Comparison of ENCODE assay signal across 8 cellular contexts in genomic region chr10:116849271-116850057, GRCh38. TPM values are rescaled to one million over a fixed set of nuclear protein-coding genes. Genes with fewer than 3 reads are reported as not detected.
DNase-seq lines count a peak whose midpoint lies in the region; ATAC-seq, FAIRE-seq and TF ChIP-seq lines count a peak whose summit lies in the region.

A gene with protein sequence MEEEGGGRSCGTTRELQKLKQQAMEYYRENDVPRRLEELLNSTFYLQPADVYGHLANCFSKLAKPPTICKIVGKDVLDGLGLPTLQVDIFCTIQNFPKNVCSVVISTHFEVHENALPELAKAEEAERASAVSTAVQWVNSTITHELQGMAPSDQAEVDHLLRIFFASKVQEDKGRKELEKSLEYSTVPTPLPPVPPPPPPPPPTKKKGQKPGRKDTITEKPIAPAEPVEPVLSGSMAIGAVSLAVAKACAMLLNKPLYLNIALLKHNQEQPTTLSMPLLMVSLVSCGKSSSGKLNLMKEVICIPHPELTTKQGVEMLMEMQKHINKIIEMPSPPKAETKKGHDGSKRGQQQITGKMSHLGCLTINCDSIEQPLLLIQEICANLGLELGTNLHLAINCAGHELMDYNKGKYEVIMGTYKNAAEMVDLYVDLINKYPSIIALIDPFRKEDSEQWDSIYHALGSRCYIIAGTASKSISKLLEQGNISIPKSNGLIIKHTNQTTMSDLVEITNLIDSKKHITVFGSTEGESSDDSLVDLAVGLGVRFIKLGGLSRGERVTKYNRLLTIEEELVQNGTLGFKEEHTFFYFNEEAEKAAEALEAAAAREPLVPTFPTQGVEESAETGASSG (plus strand): TSS chr10:116849499. CDS start chr10:116849567, 68 bp downstream.

- FAIRE-seq in HepG2 (lab: Jason Lieb, UNC) = no peak

- H3K79me2 ChIP-seq in HepG2 (ENCODE audit: insufficient read depth, low read length) = no peaks in the 10 kb centered on the region

- no TSS peak for BruUV-seq in HepG2 (replicated peaks; lab: Mats Ljungman, UMichigan)

- TF ChIP-seq CTCF in dorsolateral prefrontal cortex (IDR thresholded peaks at IDR 0.05 in 54 of 56, conservative IDR thresholded peaks at IDR 0.05 in 2 of 56; ENCODE audit: low read depth in 1 of 56, partially characterized antibody in 56 of 56) (peak in 12 of 56 donors; percentile 3 to 25 (median 9)), HepG2 (CRISPR knock-in tag; IDR thresholded peaks at IDR 0.05) (no peak)

- no peaks in the 10 kb centered on the region for H3K36me3 ChIP-seq in HepG2 (replicated peaks in 1 of 2; ENCODE audit: control insufficient read depth in 1 of 2, insufficient read depth in 2 of 2, low read length in 2 of 2)

- POLR2A ChIA-PET in HepG2 (lab: Yijun Ruan, JAX) = interaction anchor here (0.6 to 1.3 kb wide), 3 partner anchors 9 to 326 kb away, joined by 3 to 5 read pairs (median 3); no protein-coding TSS in a partner anchor

- no peak for TF ChIP-seq EP300 in HepG2 (IDR thresholded peaks at IDR 0.05; ENCODE audit: low read depth in 2 of 2, low read length in 2 of 2)
- no peak for TF ChIP-seq EP300 in HepG2 (CRISPR knock-in tag; IDR thresholded peaks at IDR 0.05; ENCODE audit: borderline replicate concordance)

- H3K27ac ChIP-seq in dorsolateral prefrontal cortex = peak within 1 kb of the TSS; percentile 15 to 93 (median 83)
- no peak within 1 kb of the TSS for H3K27ac ChIP-seq in HepG2 (ENCODE audit: extremely low read length, insufficient read depth, low read length)

- no peaks in the 10 kb centered on the region for H3K9me3 ChIP-seq in HepG2 (ENCODE audit: low read length)

- no peak within 1 kb of the TSS for H3K27ac Mint-ChIP-seq in stimulated activated effector memory CD8-positive, alpha-beta T cell treated with anti-CD3 and anti-CD28 coated beads, Interleukin-12 subunit alpha, Interleukin-12 subunit beta, amount 100 ng/mL, for 72 hours

- intact Hi-C loops in dorsolateral prefrontal cortex (cut with DNase I) (no loop called here), HepG2 (cut with micrococcal nuclease; ENCODE audit: unreplicated experiment) (no loop called here)

- TF ChIP-seq RAD21 in HepG2 (CRISPR knock-in tag; IDR thresholded peaks at IDR 0.05) = no peak

- peak within 1 kb of the TSS; percentile 40; the same call in 1 of the 2 replicates for H3K9ac ChIP-seq in HepG2 (ENCODE audit: insufficient read depth, low read depth, low read length)

- peak within 1 kb of the TSS; percentile 48; the same call in 1 of the 2 replicates for H3K4me3 ChIP-seq in GM08714 (ENCODE audit: low read length)
- H3K4me3 ChIP-seq in dorsolateral prefrontal cortex = peak within 1 kb of the TSS; percentile 61 to 95 (median 81)
- peak within 1 kb of the TSS; percentile 50 to 68 (median 56) for H3K4me3 ChIP-seq in HepG2 (replicated peaks in 1 of 3; ENCODE audit: insufficient read depth in 1 of 3, low read depth in 2 of 3, low read length in 3 of 3)

- H4K20me1 ChIP-seq in HepG2 (ENCODE audit: insufficient read depth, low read length) = no peaks in the 10 kb centered on the region

- H3K4me1 ChIP-seq in HepG2 (ENCODE audit: insufficient read depth, low read length) = no peaks in the 10 kb centered on the region; the same call in 1 of the 2 replicates

- no peaks in the 10 kb centered on the region for H3K4me1 Mint-ChIP-seq in stimulated activated effector memory CD8-positive, alpha-beta T cell treated with anti-CD3 and anti-CD28 coated beads, Interleukin-12 subunit alpha, Interleukin-12 subunit beta, amount 100 ng/mL, for 72 hours

- in situ Hi-C loops in HepG2 (cut with HindIII; ENCODE audit: extremely low pct_ligation_motif_present, low pct_unique_long_range_greater_than_20kb) = no loop called here

- CTCF ChIA-PET in HepG2 (lab: Yijun Ruan, JAX; ENCODE audit: low intra/inter-chr PET ratio, low total read pairs) = no interaction called here

- no peak within 1 kb of the TSS for H2AFZ ChIP-seq in HepG2 (ENCODE audit: low read length)

- H3K9me3 Mint-ChIP-seq in stimulated activated effector memory CD8-positive, alpha-beta T cell treated with anti-CD3 and anti-CD28 coated beads, Interleukin-12 subunit alpha, Interleukin-12 subunit beta, amount 100 ng/mL, for 72 hours = no peaks in the 10 kb centered on the region

- peak within 1 kb of the TSS; percentile 81 for H3K4me2 ChIP-seq in HepG2 (ENCODE audit: low read depth, low read length)

- ATAC-seq in GM21723 (IDR thresholded peaks at IDR 0.05; ENCODE audit: unreplicated experiment) = peak; percentile 72
- peak; percentile 94 for ATAC-seq in SK-N-SH treated with all-trans-retinoic acid at 6 μM for 48 hours
- ATAC-seq in HepG2 = peak; percentile 90
- ATAC-seq in stimulated activated effector memory CD8-positive, alpha-beta T cell treated with anti-CD3 and anti-CD28 coated beads, Interleukin-12 subunit alpha, Interleukin-12 subunit beta, amount 100 ng/mL, for 72 hours = peak; percentile 44

- H3K27me3 ChIP-seq in dorsolateral prefrontal cortex (no peaks in the 10 kb centered on the region), HepG2 (ENCODE audit: control insufficient read depth in 1 of 2, insufficient read depth in 2 of 2, low read length in 2 of 2) (peaks cover 0 to 36% of the 10 kb centered on the region in 2 experiments; a peak in 2 of 5 replicates)

- TF ChIP-seq POLR2A in HepG2 (IDR thresholded peaks at IDR 0.05; ENCODE audit: insufficient read depth in 1 of 2, low read depth in 2 of 2, low read length in 2 of 2) = peak in 1 of 2 experiments; percentile 43; a peak in 1 of 4 replicates

- peak within 1 kb of the TSS; percentile 14 for H3K4me3 Mint-ChIP-seq in stimulated activated effector memory CD8-positive, alpha-beta T cell treated with anti-CD3 and anti-CD28 coated beads, Interleukin-12 subunit alpha, Interleukin-12 subunit beta, amount 100 ng/mL, for 72 hours

- peak; percentile 75 for DNase-seq in LHCN-M2 (ENCODE audit: low read depth)
- DNase-seq in dorsolateral prefrontal cortex = peak; percentile 49 to 91 (median 80)
- DNase-seq in HepG2 (ENCODE audit: low spot score) = peak; percentile 58
- DNase-seq in stimulated activated effector memory CD8-positive, alpha-beta T cell treated with anti-CD3 and anti-CD28 coated beads, Interleukin-12 subunit alpha, Interleukin-12 subunit beta, amount 100 ng/mL, for 72 hours (ENCODE audit: low spot score in 2 of 2) = no peak
- no peak for DNase-seq in KG1 (lab: John Stamatoyannopoulos, UW)

- no peaks in the 10 kb centered on the region for H3K36me3 Mint-ChIP-seq in stimulated activated effector memory CD8-positive, alpha-beta T cell treated with anti-CD3 and anti-CD28 coated beads, Interleukin-12 subunit alpha, Interleukin-12 subunit beta, amount 100 ng/mL, for 72 hours

- WGBS in HepG2 (ENCODE audit: low lambda C conversion rate) = 23% methylated on average over 15 of the region's 54 CpGs

TF ChIP-seq in SK-N-SH treated with all-trans-retinoic acid at 6 μM for 48 hours, 23 proteins besides CTCF, POLR2A, EP300 and RAD21:
- TF ChIP-seq GLIS3 (CRISPR knock-in tag; IDR thresholded peaks at IDR 0.05) (no peak), ESRRG (CRISPR knock-in tag; IDR thresholded peaks at IDR 0.05) (no peak), RARB (CRISPR knock-in tag; IDR thresholded peaks at IDR 0.05) (no peak)

TF ChIP-seq in HepG2, 621 proteins besides CTCF, POLR2A, EP300 and RAD21 (continues in another document):
- TF ChIP-seq RARG (CRISPR knock-in tag; IDR thresholded peaks at IDR 0.05; ENCODE audit: low read depth) = no peak
- TF ChIP-seq ASH2L (IDR thresholded peaks at IDR 0.05; ENCODE audit: insufficient read length, low read depth, low read length) = no peak
- TF ChIP-seq KLF11 (CRISPR knock-in tag; IDR thresholded peaks at IDR 0.05) = no peak
- TF ChIP-seq CREB1 (IDR thresholded peaks at IDR 0.05) = no peak
- no peak for TF ChIP-seq CREB1 (CRISPR knock-in tag; IDR thresholded peaks at IDR 0.05)
- TF ChIP-seq BCL6 (CRISPR knock-in tag; IDR thresholded peaks at IDR 0.05) = no peak
- TF ChIP-seq, protein P1, sequence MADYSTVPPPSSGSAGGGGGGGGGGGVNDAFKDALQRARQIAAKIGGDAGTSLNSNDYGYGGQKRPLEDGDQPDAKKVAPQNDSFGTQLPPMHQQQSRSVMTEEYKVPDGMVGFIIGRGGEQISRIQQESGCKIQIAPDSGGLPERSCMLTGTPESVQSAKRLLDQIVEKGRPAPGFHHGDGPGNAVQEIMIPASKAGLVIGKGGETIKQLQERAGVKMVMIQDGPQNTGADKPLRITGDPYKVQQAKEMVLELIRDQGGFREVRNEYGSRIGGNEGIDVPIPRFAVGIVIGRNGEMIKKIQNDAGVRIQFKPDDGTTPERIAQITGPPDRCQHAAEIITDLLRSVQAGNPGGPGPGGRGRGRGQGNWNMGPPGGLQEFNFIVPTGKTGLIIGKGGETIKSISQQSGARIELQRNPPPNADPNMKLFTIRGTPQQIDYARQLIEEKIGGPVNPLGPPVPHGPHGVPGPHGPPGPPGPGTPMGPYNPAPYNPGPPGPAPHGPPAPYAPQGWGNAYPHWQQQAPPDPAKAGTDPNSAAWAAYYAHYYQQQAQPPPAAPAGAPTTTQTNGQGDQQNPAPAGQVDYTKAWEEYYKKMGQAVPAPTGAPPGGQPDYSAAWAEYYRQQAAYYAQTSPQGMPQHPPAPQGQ (CRISPR knock-in tag; IDR thresholded peaks at IDR 0.05; ENCODE audit: borderline replicate concordance) = no peak

RNA-seq across cellular contexts. Expression of the gene that starts here (rescaled TPM):
- total RNA-seq in LHCN-M2 (2014; rRNA removed) = 0.19 and 0.23 TPM in 2 replicates
- 0.58 TPM for polyA plus RNA-seq in LHCN-M2 (2012)
- total RNA-seq in dorsolateral prefrontal cortex = 1 to 10 TPM in 109 of 120 experiments, under 1 TPM in 10, not detected in 1; 0.31 to 5.4 (median 2.0) TPM
- total RNA-seq in HepG2 (2016; rRNA removed; fragmentation: Illumina TruSeq; extraction: Trizol) = not detected in 2 replicates
- not detected in 2 replicates for total RNA-seq in HepG2 (2016; cell fraction: cytosol; rRNA removed; fragmentation: Illumina TruSeq; extraction: Trizol; ENCODE audit: low read depth)
- not detected in 2 replicates for total RNA-seq in HepG2 (2016; cell fraction: insoluble cytoplasmic fraction; rRNA removed; fragmentation: Illumina TruSeq; extraction: Trizol)
- total RNA-seq in HepG2 (2016; cell fraction: membrane; rRNA removed; fragmentation: Illumina TruSeq; extraction: Trizol) = not detected in 2 replicates
- total RNA-seq in HepG2 (2016; cell fraction: nucleus; rRNA removed; fragmentation: Illumina TruSeq; extraction: Trizol) = not detected in 2 replicates
- polyA plus RNA-seq in HepG2 (2011; rRNA removed) = not detected in 2 replicates
- polyA plus RNA-seq in HepG2 (2011; cell fraction: cytosol; rRNA removed) = not detected in 2 replicates
- not detected in 2 replicates for polyA plus RNA-seq in HepG2 (2011; cell fraction: nucleus; rRNA removed)
- 0.21 TPM in 1 of 2 replicates, not detected in the other for polyA plus RNA-seq in HepG2 (2012)
- not detected in 2 replicates for polyA plus RNA-seq in HepG2 (2016; cell fraction: cytosol; fragmentation: Illumina TruSeq; extraction: Trizol; ENCODE audit: low read depth)
- polyA plus RNA-seq in HepG2 (2016; cell fraction: insoluble cytoplasmic fraction; fragmentation: Illumina TruSeq; extraction: Trizol; ENCODE audit: low read depth) = not detected in 2 replicates
- polyA plus RNA-seq in HepG2 (2016; cell fraction: membrane; fragmentation: Illumina TruSeq; extraction: Trizol; ENCODE audit: low read depth) = not detected in 2 replicates
- polyA plus RNA-seq in HepG2 (2016; cell fraction: nucleus; fragmentation: Illumina TruSeq; extraction: Trizol; ENCODE audit: insufficient read depth, low read depth) = not detected in 2 replicates
- not detected in 2 replicates for polyA minus RNA-seq in HepG2 (2011; rRNA and poly(A)+ RNA removed; ENCODE audit: low replicate concordance)
- polyA minus RNA-seq in HepG2 (2011; cell fraction: cytosol; rRNA and poly(A)+ RNA removed) = not detected in 2 replicates
- polyA minus RNA-seq in HepG2 (2011; cell fraction: nucleus; rRNA and poly(A)+ RNA removed) = not detected in 2 replicates

Comparison
In these comparisons a context has a peak if more than half of its experiments do, and no peak if none do; other contexts are left out.
1. Peak in DNase-seq in LHCN-M2; RNA of the gene not detected or under 1 TPM.
2. Peak in DNase-seq, ATAC-seq, H3K4me3 ChIP-seq, H3K9ac ChIP-seq and H3K4me2 ChIP-seq in HepG2; RNA of the gene not detected or under 1 TPM.
3. ATAC-seq: peak in every context shown above with its lines; median percentile 94 in SK-N-SH treated with all-trans-retinoic acid at 6 μM for 48 hours; 90 in HepG2; 72 in GM21723; 44 in stimulated activated effector memory CD8-positive, alpha-beta T cell treated with anti-CD3 and anti-CD28 coated beads, Interleukin-12 subunit alpha, Interleukin-12 subunit beta, amount 100 ng/mL, for 72 hours.
4. DNase-seq: peak in dorsolateral prefrontal cortex (10 of 10); none in stimulated activated effector memory CD8-positive, alpha-beta T cell treated with anti-CD3 and anti-CD28 coated beads, Interleukin-12 subunit alpha, Interleukin-12 subunit beta, amount 100 ng/mL, for 72 hours (0 of 2) and KG1 (single experiment).
5. Peak in every context shown above with its lines, with median percentiles within 50 percentile points of each other: H3K4me3 ChIP-seq.